ENCODE assay signal across 19 cellular contexts in the genomic region with DNA sequence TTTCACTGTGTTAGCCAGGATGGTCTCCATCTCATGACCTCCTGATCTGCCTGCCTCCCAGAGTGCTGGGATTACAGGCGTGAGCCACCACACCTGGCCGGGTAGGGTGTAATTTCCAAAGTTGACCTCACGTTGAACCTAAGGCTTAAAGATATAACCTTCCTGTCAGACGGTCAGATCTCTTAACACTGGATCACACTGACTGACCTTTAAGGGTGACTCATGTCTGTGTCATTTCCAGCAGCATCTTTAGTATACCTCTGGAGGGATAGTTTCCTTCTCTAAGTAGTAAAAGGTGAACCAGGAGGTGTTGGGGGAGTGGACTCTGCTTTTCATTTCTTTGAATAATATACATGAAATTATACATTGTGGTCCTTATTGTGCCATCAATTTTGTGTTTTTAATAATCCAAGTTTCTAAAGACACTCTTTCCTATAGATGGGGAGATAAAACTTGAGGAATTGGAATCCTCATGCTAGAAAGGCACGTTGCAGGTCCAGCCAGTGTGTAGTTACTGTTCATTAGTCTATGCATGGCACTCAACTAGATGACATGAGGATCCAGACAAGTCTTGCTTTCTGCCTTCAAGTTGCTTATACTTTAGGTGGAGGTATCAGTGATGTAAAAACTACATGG. TPM values are rescaled to one million over a fixed set of nuclear protein-coding genes. Genes with fewer than 3 reads are reported as not detected.
DNase-seq lines count a peak whose midpoint lies in the region; ATAC-seq, FAIRE-seq and TF ChIP-seq lines count a peak whose summit lies in the region.
"Had no signal": no experiment of that assay in that cellular context is flagged by ENCODE, and none has a peak within 500 bp of the region (broad histone marks: within the 10 kb centered on the region; RNA-seq: fewer than 3 reads in every experiment).

No MANE protein-coding gene starts in this region.

- no peaks in the 10 kb centered on the region for H3K9me3 ChIP-seq in small intestine (ENCODE audit: control insufficient read depth, low read depth)
- no peaks in the 10 kb centered on the region for H3K9me3 ChIP-seq in thyroid gland

- H3K27ac ChIP-seq in small intestine (ENCODE audit: low read depth in 1 of 2, low read length in 1 of 2) (no peak overlapping the region), thyroid gland (no peak overlapping the region)
- H3K27ac ChIP-seq: 22Rv1, SK-N-MC had no signal

- no peaks in the 10 kb centered on the region for H3K36me3 Mint-ChIP-seq in activated CD4-positive, alpha-beta T cell treated with anti-CD3 and anti-CD28 coated beads for 36 hours (ENCODE audit: low read depth)
- H3K36me3 Mint-ChIP-seq: CD8-positive, alpha-beta T cell; natural killer cell treated with Interleukin-12 subunit alpha and Interleukin-12 subunit beta and Interleukin-15 and Interleukin-18, amount 100 ng/mL, for 72 hours; stimulated activated memory B cell treated with anti-CD40 and anti-IgM and Interleukin-4, amounts not matched to agents 10 μg/mL and 1 μg/mL and 100 μg/mL, for 72 hours had no signal

- CTCF ChIA-PET in activated CD4-positive, alpha-beta T cell treated with anti-CD3 and anti-CD28 coated beads for 36 hours (lab: Charles Lee): interaction anchor here (2.1 kb wide), 1 partner anchor 46 kb away, joined by 4 read pairs; a partner anchor contains a TSS

- FAIRE-seq in bronchial epithelial cell (lab: Jason Lieb, UNC) (no peak), small intestine (lab: Jason Lieb, UNC) (no peak)
- FAIRE-seq: H1 had no signal

- TF ChIP-seq CTCF in bronchial epithelial cell (IDR thresholded peaks at IDR 0.05; ENCODE audit: insufficient read depth, low read length, severe bottlenecking): no peak
- no peak for TF ChIP-seq CTCF in thyroid gland (IDR thresholded peaks at IDR 0.05)

- H3K4me3 ChIP-seq in bronchial epithelial cell (ENCODE audit: low read depth, low read length) (no peak overlapping the region), small intestine (ENCODE audit: low read depth in 1 of 2, low read length in 2 of 2) (no peak overlapping the region), thyroid gland (replicated peaks in 1 of 3) (no peak overlapping the region)
- H3K4me3 ChIP-seq: SK-N-MC had no signal

- peaks cover 35% of the 10 kb centered on the region for H3K4me1 Mint-ChIP-seq in activated CD4-positive, alpha-beta T cell treated with anti-CD3 and anti-CD28 coated beads for 36 hours

- no peak overlapping the region for H3K27ac Mint-ChIP-seq in activated CD4-positive, alpha-beta T cell treated with anti-CD3 and anti-CD28 coated beads for 36 hours
- H3K27ac Mint-ChIP-seq: activated B cell treated with CpG ODN at 0.5 μM for 24 hours; CD8-positive, alpha-beta T cell; natural killer cell treated with Interleukin-12 subunit alpha and Interleukin-12 subunit beta and Interleukin-15 and Interleukin-18, amount 100 ng/mL, for 72 hours; stimulated activated memory B cell treated with anti-CD40 and anti-IgM and Interleukin-4, amounts not matched to agents 10 μg/mL and 1 μg/mL and 100 μg/mL, for 72 hours had no signal

- POLR2A ChIA-PET in activated CD4-positive, alpha-beta T cell treated with anti-CD3 and anti-CD28 coated beads for 36 hours (lab: Charles Lee): no interaction called here

- H3K27me3 ChIP-seq in bronchial epithelial cell (ENCODE audit: control insufficient read depth, insufficient read depth, low read length) (no peaks in the 10 kb centered on the region), small intestine (ENCODE audit: control insufficient read depth in 2 of 2, insufficient read depth in 2 of 2, low read length in 2 of 2) (no peaks in the 10 kb centered on the region), thyroid gland (no peaks in the 10 kb centered on the region)

- H3K27me3 Mint-ChIP-seq in activated CD4-positive, alpha-beta T cell treated with anti-CD3 and anti-CD28 coated beads for 36 hours: no peaks in the 10 kb centered on the region
- H3K27me3 Mint-ChIP-seq: natural killer cell treated with Interleukin-12 subunit alpha and Interleukin-12 subunit beta and Interleukin-15 and Interleukin-18, amount 100 ng/mL, for 72 hours had no signal

- no peak for DNase-seq in activated CD4-positive, alpha-beta T cell treated with anti-CD3 and anti-CD28 coated beads for 36 hours
- DNase-seq in activated CD4-positive, alpha-beta T cell treated with anti-CD3 and anti-CD28 coated beads, Interleukin-2, amount 50 U/mL, for 48 hours: no peak
- DNase-seq in M059J (ENCODE audit: low read depth) (peak; percentile 71), bronchial epithelial cell (ENCODE audit: low read depth) (peak; percentile 70), small intestine (peak; percentile 62), thyroid gland (no peak)
- DNase-seq: activated B cell treated with CpG ODN at 0.5 μM for 24 hours; CD8-positive, alpha-beta T cell; erythroblast; hypothalamus; retina; stimulated activated CD4-positive, alpha-beta T cell treated with anti-CD3 and anti-CD28 coated beads, Interleukin-4, amount 100 ng/mL, for 4 hours had no signal

- intact Hi-C loops in activated CD4-positive, alpha-beta T cell treated with anti-CD3 and anti-CD28 coated beads for 36 hours (cut with DNase I, micrococcal nuclease): no loop called here
- intact Hi-C loops in thyroid gland (cut with DNase I): no loop called here

- no peaks in the 10 kb centered on the region for H3K36me3 ChIP-seq in bronchial epithelial cell (ENCODE audit: control insufficient read depth, insufficient read depth, low read length)
- no peaks in the 10 kb centered on the region for H3K36me3 ChIP-seq in small intestine (ENCODE audit: control insufficient read depth in 2 of 2, insufficient read depth in 2 of 2, low read length in 2 of 2)
- no peaks in the 10 kb centered on the region for H3K36me3 ChIP-seq in thyroid gland

- no peak for TF ChIP-seq POLR2A in thyroid gland (IDR thresholded peaks at IDR 0.05)

- H3K4me3 Mint-ChIP-seq in activated CD4-positive, alpha-beta T cell treated with anti-CD3 and anti-CD28 coated beads for 36 hours: no peak overlapping the region
- H3K4me3 Mint-ChIP-seq: activated B cell treated with CpG ODN at 0.5 μM for 24 hours; CD8-positive, alpha-beta T cell; natural killer cell treated with Interleukin-12 subunit alpha and Interleukin-12 subunit beta and Interleukin-15 and Interleukin-18, amount 100 ng/mL, for 72 hours; stimulated activated memory B cell treated with anti-CD40 and anti-IgM and Interleukin-4, amounts not matched to agents 10 μg/mL and 1 μg/mL and 100 μg/mL, for 72 hours had no signal

- peak; percentile 44 for ATAC-seq in activated CD4-positive, alpha-beta T cell treated with anti-CD3 and anti-CD28 coated beads for 36 hours
- ATAC-seq in HG02588 (IDR thresholded peaks at IDR 0.05; ENCODE audit: unreplicated experiment) (no peak), HG02884 (IDR thresholded peaks at IDR 0.05; ENCODE audit: unreplicated experiment) (no peak)
- ATAC-seq: CD8-positive, alpha-beta T cell; stimulated activated memory B cell treated with anti-CD40 and anti-IgM and Interleukin-4, amounts not matched to agents 10 μg/mL and 1 μg/mL and 100 μg/mL, for 72 hours had no signal

- H3K4me1 ChIP-seq in small intestine (ENCODE audit: control insufficient read depth in 2 of 2, insufficient read depth in 1 of 2, low read depth in 1 of 2, low read length in 1 of 2) (peaks cover 3 to 7% of the 10 kb centered on the region in 2 donors), thyroid gland (peaks cover 7 to 10% of the 10 kb centered on the region in 2 donors)

- 33 to 61% (median 44%) methylated on average over 5 of the region's 5 CpGs for WGBS in small intestine, 3 donors
- WGBS in thyroid gland, 2 donors: 88 to 93% methylated on average over 5 of the region's 5 CpGs

- H3K9me3 Mint-ChIP-seq in activated CD4-positive, alpha-beta T cell treated with anti-CD3 and anti-CD28 coated beads for 36 hours (ENCODE audit: low read depth): no peaks in the 10 kb centered on the region
- H3K9me3 Mint-ChIP-seq: activated B cell treated with CpG ODN at 0.5 μM for 24 hours; CD8-positive, alpha-beta T cell; natural killer cell treated with Interleukin-12 subunit alpha and Interleukin-12 subunit beta and Interleukin-15 and Interleukin-18, amount 100 ng/mL, for 72 hours; stimulated activated memory B cell treated with anti-CD40 and anti-IgM and Interleukin-4, amounts not matched to agents 10 μg/mL and 1 μg/mL and 100 μg/mL, for 72 hours had no signal

RNA-seq across cellular contexts. Expression of a gene that starts 45.7 kb away (rescaled TPM):
- total RNA-seq in activated CD4-positive, alpha-beta T cell treated with anti-CD3 and anti-CD28 coated beads for 36 hours: 1 to 10 TPM; 6.1 to 6.2 TPM
- total RNA-seq in M059J (2014; rRNA removed; shearing (Covaris generic)): 6.3 and 9.0 TPM in 2 replicates
- total RNA-seq in bronchial epithelial cell: 8.4 and 11.3 TPM in 2 replicates
- polyA plus RNA-seq in small intestine: 1 to 10 TPM; 3.4 to 9.7 (median 3.8) TPM
- total RNA-seq in thyroid gland: 10 to 100 TPM; 39.5 to 78.4 (median 42.0) TPM

Comparison
In these comparisons a context has a peak if more than half of its experiments do, and no peak if none do; other contexts are left out.
1. DNase-seq: peak in M059J (single experiment), bronchial epithelial cell (single experiment) and small intestine (single experiment); none in activated CD4-positive, alpha-beta T cell treated with anti-CD3 and anti-CD28 coated beads for 36 hours (single experiment), activated CD4-positive, alpha-beta T cell treated with anti-CD3 and anti-CD28 coated beads, Interleukin-2, amount 50 U/mL, for 48 hours (0 of 2) and thyroid gland (0 of 2).